Comparison of ENCODE assay signal across 12 cellular contexts in the genomic region with DNA sequence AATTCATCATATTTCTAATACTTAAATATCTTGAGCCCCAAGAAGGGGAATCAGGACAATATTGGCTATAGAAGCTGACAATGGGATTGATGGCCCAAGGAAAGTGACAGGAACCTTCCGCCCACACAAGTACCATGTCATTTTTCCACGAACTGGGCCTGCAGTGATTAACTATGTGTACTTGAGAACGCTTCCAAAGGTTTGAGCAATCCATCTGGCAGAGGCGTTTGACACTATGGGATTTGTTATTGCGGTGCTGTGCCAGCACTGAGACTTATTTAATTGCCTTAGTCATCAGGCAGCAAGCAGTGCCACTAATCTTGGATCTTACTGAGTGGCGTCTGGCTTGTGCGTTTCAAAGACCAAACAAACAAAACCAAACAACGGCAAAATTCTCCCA.
DNase-seq lines count a peak whose midpoint lies in the region; ATAC-seq and TF ChIP-seq lines count a peak whose summit lies in the region.
"Had no signal": no experiment of that assay in that cellular context is flagged by ENCODE, and none has a peak within 500 bp of the region (broad histone marks: within the 10 kb centered on the region; RNA-seq: fewer than 3 reads in every experiment).

No MANE protein-coding gene starts in this region.

- H3K9me3 Mint-ChIP-seq in activated T-helper 2 cell treated with anti-CD3 and anti-CD28 coated beads, Interferon-gamma antibody, Interleukin-2, Interleukin-4, amounts not matched to agents 10 μg/mL and 5 μg/mL and 100 μg/mL, durations not matched to agents 14 hours and 24 hours and 36 hours: no peaks in the 10 kb centered on the region

- intact Hi-C loops in left lung (cut with DNase I): no loop called here
- intact Hi-C loops in testis (cut with DNase I; ENCODE audit: low total_unique reads): no loop called here
- intact Hi-C loops in activated T-helper 2 cell treated with anti-CD3 and anti-CD28 coated beads, Interferon-gamma antibody, Interleukin-2, Interleukin-4, amounts not matched to agents 10 μg/mL and 5 μg/mL and 100 μg/mL, durations not matched to agents 14 hours and 24 hours and 36 hours (cut with micrococcal nuclease): no loop called here

- H3K36me3 ChIP-seq in HEK293 (ENCODE audit: control insufficient read depth in 2 of 2, insufficient read depth in 1 of 2, low read length in 2 of 2): no peaks in the 10 kb centered on the region
- H3K36me3 ChIP-seq in left lung: no peaks in the 10 kb centered on the region
- no peaks in the 10 kb centered on the region for H3K36me3 ChIP-seq in testis (ENCODE audit: low read depth, missing control alignments)

- CTCF ChIA-PET in HEK293 (lab: Yijun Ruan, JAX): interaction anchor here (0.6 to 1.3 kb wide), 5 partner anchors 29 to 1139 kb away, joined by 3 to 6 read pairs (median 3); a partner anchor contains a TSS

- no peak overlapping the region for H3K4me3 ChIP-seq in HEK293 (ENCODE audit: low read depth, low read length)
- no peak overlapping the region for H3K4me3 ChIP-seq in left lung
- H3K4me3 ChIP-seq in testis: no peak overlapping the region

- no peaks in the 10 kb centered on the region for H3K36me3 Mint-ChIP-seq in activated T-helper 2 cell treated with anti-CD3 and anti-CD28 coated beads, Interferon-gamma antibody, Interleukin-2, Interleukin-4, amounts not matched to agents 10 μg/mL and 5 μg/mL and 100 μg/mL, durations not matched to agents 14 hours and 24 hours and 36 hours (ENCODE audit: low read depth)

- no peak overlapping the region for H3K27ac Mint-ChIP-seq in activated T-helper 2 cell treated with anti-CD3 and anti-CD28 coated beads, Interferon-gamma antibody, Interleukin-2, Interleukin-4, amounts not matched to agents 10 μg/mL and 5 μg/mL and 100 μg/mL, durations not matched to agents 14 hours and 24 hours and 36 hours
- H3K27ac Mint-ChIP-seq: activated CD8-positive, alpha-beta T cell treated with anti-CD3 and anti-CD28 coated beads, Interleukin-2, amount 10 ng/mL, durations not matched to agents 7 days and 5 days had no signal

- ATAC-seq in left lung (peak; percentile 56), GM18861 (IDR thresholded peaks at IDR 0.05; ENCODE audit: unreplicated experiment) (no peak)
- ATAC-seq: activated CD8-positive, alpha-beta T cell treated with anti-CD3 and anti-CD28 coated beads, Interleukin-2, amount 10 ng/mL, durations not matched to agents 7 days and 5 days had no signal

- H3K9me3 ChIP-seq in HEK293 (ENCODE audit: control insufficient read depth, insufficient read depth, low read depth, low read length) (no peaks in the 10 kb centered on the region), left lung (no peaks in the 10 kb centered on the region), testis (no peaks in the 10 kb centered on the region)

- H3K4me1 Mint-ChIP-seq in activated T-helper 2 cell treated with anti-CD3 and anti-CD28 coated beads, Interferon-gamma antibody, Interleukin-2, Interleukin-4, amounts not matched to agents 10 μg/mL and 5 μg/mL and 100 μg/mL, durations not matched to agents 14 hours and 24 hours and 36 hours (ENCODE audit: low read depth): no peaks in the 10 kb centered on the region

- no peak overlapping the region for H3K4me3 Mint-ChIP-seq in activated T-helper 2 cell treated with anti-CD3 and anti-CD28 coated beads, Interferon-gamma antibody, Interleukin-2, Interleukin-4, amounts not matched to agents 10 μg/mL and 5 μg/mL and 100 μg/mL, durations not matched to agents 14 hours and 24 hours and 36 hours (ENCODE audit: low read depth)
- H3K4me3 Mint-ChIP-seq: activated CD8-positive, alpha-beta T cell treated with anti-CD3 and anti-CD28 coated beads, Interleukin-2, amount 10 ng/mL, durations not matched to agents 7 days and 5 days had no signal

- no peak for TF ChIP-seq POLR2A in testis (IDR thresholded peaks at IDR 0.05)

- TF ChIP-seq CTCF in HEK293 (tag by site-specific recombination; IDR thresholded peaks at IDR 0.05) (no peak), left lung (IDR thresholded peaks at IDR 0.05) (no peak), testis (IDR thresholded peaks at IDR 0.05) (no peak)

- H3K27me3 ChIP-seq in left lung: no peaks in the 10 kb centered on the region
- no peaks in the 10 kb centered on the region for H3K27me3 ChIP-seq in testis

- POLR2A ChIA-PET in HEK293 (lab: Yijun Ruan, JAX): no interaction called here

- 63 to 69% methylated on average over 8 of the region's 8 CpGs for WGBS in testis, 2 donors

- peaks cover 12% of the 10 kb centered on the region for H3K27me3 Mint-ChIP-seq in activated T-helper 2 cell treated with anti-CD3 and anti-CD28 coated beads, Interferon-gamma antibody, Interleukin-2, Interleukin-4, amounts not matched to agents 10 μg/mL and 5 μg/mL and 100 μg/mL, durations not matched to agents 14 hours and 24 hours and 36 hours (ENCODE audit: low read depth)

- peak; percentile 21 for DNase-seq in cerebellum (ENCODE audit: low spot score)
- DNase-seq in left lung: peak in 1 of 2 donors; percentile 38
- peak; percentile 59 for DNase-seq in testis
- DNase-seq in activated T-helper 2 cell treated with anti-CD3 and anti-CD28 coated beads, Interferon-gamma antibody, Interleukin-2, Interleukin-4, amounts not matched to agents 10 μg/mL and 5 μg/mL and 100 μg/mL, durations not matched to agents 14 hours and 24 hours and 36 hours (ENCODE audit: low spot score): no peak
- DNase-seq in activated CD4-positive, alpha-beta T cell treated with anti-CD3 and anti-CD28 coated beads for 4 hours: no peak
- DNase-seq in T1000 (lab: John Stamatoyannopoulos, UW): no peak
- DNase-seq: activated CD8-positive, alpha-beta T cell treated with anti-CD3 and anti-CD28 coated beads, Interleukin-2, amount 10 ng/mL, durations not matched to agents 7 days and 5 days; central memory CD4-positive, alpha-beta T cell; NCI-H1105; SHP77 treated with DMSO at 0.1 percent for 48 hours had no signal

- H3K4me1 ChIP-seq in HEK293 (ENCODE audit: control insufficient read depth, insufficient read depth, low read length) (no peaks in the 10 kb centered on the region), left lung (peaks cover 0 to 7% of the 10 kb centered on the region in 2 donors), testis (no peaks in the 10 kb centered on the region)

- no peak overlapping the region for H3K27ac ChIP-seq in HEK293 (ENCODE audit: extremely low read depth, low read depth, low read length)
- no peak overlapping the region for H3K27ac ChIP-seq in left lung
- no peak overlapping the region for H3K27ac ChIP-seq in testis

TF ChIP-seq in HEK293, 187 proteins besides CTCF, POLR2A, EP300 and RAD21 (continues in another document):
- TF ChIP-seq KLF10 (tag by site-specific recombination; IDR thresholded peaks at IDR 0.05) (no peak), RBAK (tag by site-specific recombination; IDR thresholded peaks at IDR 0.05) (no peak), ZNF121 (tag by site-specific recombination; IDR thresholded peaks at IDR 0.05) (no peak), REPIN1 (tag by site-specific recombination; IDR thresholded peaks at IDR 0.05; ENCODE audit: low read depth) (no peak), ZNF747 (tag by site-specific recombination; IDR thresholded peaks at IDR 0.05) (no peak), GFI1B (tag by site-specific recombination; IDR thresholded peaks at IDR 0.05) (peak; percentile 87), ZNF670 (tag by site-specific recombination; IDR thresholded peaks at IDR 0.05; ENCODE audit: low read depth) (no peak), MEIS1 (CRISPR knock-in tag; IDR thresholded peaks at IDR 0.05; ENCODE audit: borderline replicate concordance) (no peak), ZNF335 (tag by site-specific recombination; conservative IDR thresholded peaks at IDR 0.05) (peak; percentile 21; the same call in 1 of the 2 replicates), ZNF777 (tag by site-specific recombination; IDR thresholded peaks at IDR 0.05; ENCODE audit: borderline replicate concordance) (no peak), ZNF174 (tag by site-specific recombination; IDR thresholded peaks at IDR 0.05) (no peak), TCF7L2 (IDR thresholded peaks at IDR 0.05; ENCODE audit: borderline replicate concordance, low read depth, low read length) (no peak), ZNF544 (tag by site-specific recombination; IDR thresholded peaks at IDR 0.05) (no peak)
- TF ChIP-seq, protein P1, sequence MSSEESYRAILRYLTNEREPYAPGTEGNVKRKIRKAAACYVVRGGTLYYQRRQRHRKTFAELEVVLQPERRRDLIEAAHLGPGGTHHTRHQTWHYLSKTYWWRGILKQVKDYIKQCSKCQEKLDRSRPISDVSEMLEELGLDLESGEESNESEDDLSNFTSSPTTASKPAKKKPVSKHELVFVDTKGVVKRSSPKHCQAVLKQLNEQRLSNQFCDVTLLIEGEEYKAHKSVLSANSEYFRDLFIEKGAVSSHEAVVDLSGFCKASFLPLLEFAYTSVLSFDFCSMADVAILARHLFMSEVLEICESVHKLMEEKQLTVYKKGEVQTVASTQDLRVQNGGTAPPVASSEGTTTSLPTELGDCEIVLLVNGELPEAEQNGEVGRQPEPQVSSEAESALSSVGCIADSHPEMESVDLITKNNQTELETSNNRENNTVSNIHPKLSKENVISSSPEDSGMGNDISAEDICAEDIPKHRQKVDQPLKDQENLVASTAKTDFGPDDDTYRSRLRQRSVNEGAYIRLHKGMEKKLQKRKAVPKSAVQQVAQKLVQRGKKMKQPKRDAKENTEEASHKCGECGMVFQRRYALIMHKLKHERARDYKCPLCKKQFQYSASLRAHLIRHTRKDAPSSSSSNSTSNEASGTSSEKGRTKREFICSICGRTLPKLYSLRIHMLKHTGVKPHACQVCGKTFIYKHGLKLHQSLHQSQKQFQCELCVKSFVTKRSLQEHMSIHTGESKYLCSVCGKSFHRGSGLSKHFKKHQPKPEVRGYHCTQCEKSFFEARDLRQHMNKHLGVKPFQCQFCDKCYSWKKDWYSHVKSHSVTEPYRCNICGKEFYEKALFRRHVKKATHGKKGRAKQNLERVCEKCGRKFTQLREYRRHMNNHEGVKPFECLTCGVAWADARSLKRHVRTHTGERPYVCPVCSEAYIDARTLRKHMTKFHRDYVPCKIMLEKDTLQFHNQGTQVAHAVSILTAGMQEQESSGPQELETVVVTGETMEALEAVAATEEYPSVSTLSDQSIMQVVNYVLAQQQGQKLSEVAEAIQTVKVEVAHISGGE (tag by site-specific recombination; conservative IDR thresholded peaks at IDR 0.05; ENCODE audit: low read depth): no peak
- TF ChIP-seq, protein P2, sequence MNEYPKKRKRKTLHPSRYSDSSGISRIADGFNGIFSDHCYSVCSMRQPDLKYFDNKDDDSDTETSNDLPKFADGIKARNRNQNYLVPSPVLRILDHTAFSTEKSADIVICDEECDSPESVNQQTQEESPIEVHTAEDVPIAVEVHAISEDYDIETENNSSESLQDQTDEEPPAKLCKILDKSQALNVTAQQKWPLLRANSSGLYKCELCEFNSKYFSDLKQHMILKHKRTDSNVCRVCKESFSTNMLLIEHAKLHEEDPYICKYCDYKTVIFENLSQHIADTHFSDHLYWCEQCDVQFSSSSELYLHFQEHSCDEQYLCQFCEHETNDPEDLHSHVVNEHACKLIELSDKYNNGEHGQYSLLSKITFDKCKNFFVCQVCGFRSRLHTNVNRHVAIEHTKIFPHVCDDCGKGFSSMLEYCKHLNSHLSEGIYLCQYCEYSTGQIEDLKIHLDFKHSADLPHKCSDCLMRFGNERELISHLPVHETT (tag by site-specific recombination; IDR thresholded peaks at IDR 0.05): no peak

Comparison
In these comparisons a context has a peak if more than half of its experiments do, and no peak if none do; other contexts are left out.
1. DNase-seq: peak in cerebellum (single experiment) and testis (single experiment); none in activated T-helper 2 cell treated with anti-CD3 and anti-CD28 coated beads, Interferon-gamma antibody, Interleukin-2, Interleukin-4, amounts not matched to agents 10 μg/mL and 5 μg/mL and 100 μg/mL, durations not matched to agents 14 hours and 24 hours and 36 hours (single experiment), activated CD4-positive, alpha-beta T cell treated with anti-CD3 and anti-CD28 coated beads for 4 hours (0 of 2) and T1000 (single experiment).